ENCODE assay signal across 17 cellular contexts in genomic region chr4:112130903-112131302, GRCh38. TPM values are rescaled to one million over a fixed set of nuclear protein-coding genes. Genes with fewer than 3 reads are reported as not detected.
A peak's percentile ranks its signal among the peaks of the same experiment; 100 is the strongest.
DNase-seq lines count a peak whose midpoint lies in the region; ATAC-seq and TF ChIP-seq lines count a peak whose summit lies in the region.
"Had no signal": no experiment of that assay in that cellular context is flagged by ENCODE, and none has a peak within 500 bp of the region (broad histone marks: within the 10 kb centered on the region; RNA-seq: fewer than 3 reads in every experiment).

No MANE protein-coding gene starts in this region.

- no peak overlapping the region for H3K27ac ChIP-seq in cardiac muscle cell
- H3K27ac ChIP-seq: A549, skin epidermis had no signal

- H3K27me3 ChIP-seq in cardiac muscle cell = no peaks in the 10 kb centered on the region

- no peaks in the 10 kb centered on the region for H3K9me3 ChIP-seq in cardiac muscle cell (ENCODE audit: low read depth)
- H3K9me3 ChIP-seq: A549 had no signal

- ATAC-seq in Right ventricle myocardium inferior (no peak), left ventricle myocardium superior (peak; percentile 72), GM21717 (IDR thresholded peaks at IDR 0.05; ENCODE audit: unreplicated experiment) (no peak)
- no peak for ATAC-seq in activated CD4-positive, CD25-positive, alpha-beta regulatory T cell treated with anti-CD3 and anti-CD28 coated beads, Interleukin-2, amount 50 U/mL, for 24 hours
- ATAC-seq: A549; activated CD8-positive, alpha-beta T cell treated with anti-CD3 and anti-CD28 coated beads, Interleukin-2, amount 10 ng/mL, durations not matched to agents 7 days and 5 days; activated T-helper 17 cell treated with anti-CD3 and anti-CD28 coated beads, Interleukin-2, amount 50 U/mL, for 72 hours had no signal

- peaks cover 39% of the 10 kb centered on the region for H3K4me1 ChIP-seq in cardiac muscle cell (ENCODE audit: low read depth)

- intact Hi-C loops in Right ventricle myocardium inferior (cut with DNase I) = no loop called here
- intact Hi-C loops in left ventricle myocardium superior (cut with micrococcal nuclease) = no loop called here

- no peaks in the 10 kb centered on the region for H3K36me3 ChIP-seq in cardiac muscle cell

- no peak for TF ChIP-seq CTCF in cardiac muscle cell (IDR thresholded peaks at IDR 0.05; ENCODE audit: low read depth, low read length)

- no peak overlapping the region for H3K4me3 ChIP-seq in cardiac muscle cell
- H3K4me3 ChIP-seq: A549, skin epidermis had no signal

- DNase-seq in cardiac muscle cell (ENCODE audit: low read depth in 1 of 2, low spot score in 1 of 2) = peak; percentile 42 to 51
- no peak for DNase-seq in Right ventricle myocardium inferior (ENCODE audit: missing footprints)
- peak; percentile 17 for DNase-seq in UCSD-AML1 (lab: John Stamatoyannopoulos, UW; ENCODE audit: unreplicated experiment)
- no peak for DNase-seq in left ventricle myocardium superior
- DNase-seq in middle frontal gyrus (ENCODE audit: extremely low spot score, low spot score) = no peak
- no peak for DNase-seq in RPMI8226
- DNase-seq: activated CD8-positive, alpha-beta T cell treated with anti-CD3 and anti-CD28 coated beads, Interleukin-2, amount 10 ng/mL, durations not matched to agents 7 days and 5 days; amygdala; midbrain; MM.1S; occipital lobe; stimulated activated naive CD4-positive, alpha-beta T cell had no signal

RNA-seq across cellular contexts. Expression of gene FAM241A, which starts 14.4 kb away (rescaled TPM):
- total RNA-seq in cardiac muscle cell = 1.7 and 2.3 TPM in 2 replicates
- polyA plus RNA-seq in cardiac muscle cell = 4.3 and 4.7 TPM in 2 replicates
- 8.8 TPM for total RNA-seq in Right ventricle myocardium inferior
- total RNA-seq in left ventricle myocardium superior = 11.3 TPM

Comparison
In these comparisons a context has a peak if more than half of its experiments do, and no peak if none do; other contexts are left out.
1. DNase-seq: peak in cardiac muscle cell (2 of 2) and UCSD-AML1 (single experiment); none in Right ventricle myocardium inferior (single experiment), left ventricle myocardium superior (single experiment), middle frontal gyrus (single experiment) and RPMI8226 (single experiment).